In the genomic region with DNA sequence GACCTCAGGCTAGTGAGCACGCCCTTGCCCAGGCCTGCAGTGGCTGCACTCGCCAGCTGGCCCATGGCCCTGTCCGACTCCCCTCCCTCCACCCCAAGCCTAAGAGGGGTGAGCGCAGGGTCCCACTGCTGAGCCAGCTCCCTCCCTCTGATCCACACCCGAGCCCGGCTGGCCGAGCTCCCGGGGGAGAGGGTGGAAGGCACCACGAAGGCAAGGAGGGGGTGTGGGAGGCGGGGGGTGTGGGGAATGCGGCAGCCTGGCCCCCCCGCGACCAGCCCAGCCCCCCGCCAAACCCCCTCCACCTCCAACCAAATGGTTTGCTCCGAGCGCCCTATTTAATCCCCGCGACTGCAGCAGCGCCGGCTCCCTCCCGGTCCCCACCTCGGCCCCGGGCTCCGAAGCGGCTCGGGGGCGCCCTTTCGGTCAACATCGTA, we compare ENCODE assay signal across 10 cellular contexts. TPM values are rescaled to one million over a fixed set of nuclear protein-coding genes. Genes with fewer than 3 reads are reported as not detected.
A peak's percentile ranks its signal among the peaks of the same experiment; 100 is the strongest.
DNase-seq lines count a peak whose midpoint lies in the region; ATAC-seq and TF ChIP-seq lines count a peak whose summit lies in the region.
"Had no signal": no experiment of that assay in that cellular context is flagged by ENCODE, and none has a peak within 500 bp of the region (broad histone marks: within the 10 kb centered on the region; RNA-seq: fewer than 3 reads in every experiment).

A gene with protein sequence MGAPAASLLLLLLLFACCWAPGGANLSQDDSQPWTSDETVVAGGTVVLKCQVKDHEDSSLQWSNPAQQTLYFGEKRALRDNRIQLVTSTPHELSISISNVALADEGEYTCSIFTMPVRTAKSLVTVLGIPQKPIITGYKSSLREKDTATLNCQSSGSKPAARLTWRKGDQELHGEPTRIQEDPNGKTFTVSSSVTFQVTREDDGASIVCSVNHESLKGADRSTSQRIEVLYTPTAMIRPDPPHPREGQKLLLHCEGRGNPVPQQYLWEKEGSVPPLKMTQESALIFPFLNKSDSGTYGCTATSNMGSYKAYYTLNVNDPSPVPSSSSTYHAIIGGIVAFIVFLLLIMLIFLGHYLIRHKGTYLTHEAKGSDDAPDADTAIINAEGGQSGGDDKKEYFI (plus strand): TSS at position 362 of the 434 bp plus-strand sequence. CDS start 151 bp downstream, outside the sequence.

- H3K79me1 ChIP-seq in IMR-90 (ENCODE audit: low read depth in 1 of 2, low read length in 2 of 2): no peaks in the 10 kb centered on the region

- H3K9ac ChIP-seq in IMR-90 (ENCODE audit: low read depth, low read length) (no peak within 1 kb of the TSS), iPS-20b (ENCODE audit: low read depth, low read length) (peak within 1 kb of the TSS; percentile 59; the same call in 1 of the 2 replicates)

- no peak within 1 kb of the TSS for H3K56ac ChIP-seq in IMR-90 (ENCODE audit: extremely low read depth, insufficient read depth, low read length)

- H3K36me3 Mint-ChIP-seq in activated CD4-positive, alpha-beta T cell treated with anti-CD3 and anti-CD28 coated beads, Interleukin-2, amount 10 ng/mL, durations not matched to agents 24 days and 14 days (ENCODE audit: low read depth): no peaks in the 10 kb centered on the region
- H3K36me3 Mint-ChIP-seq: activated naive CD8-positive, alpha-beta T cell treated with anti-CD3 and anti-CD28 coated beads, Interleukin-2, amount 10 ng/mL, durations not matched to agents 7 days and 5 days had no signal

- WGBS in IMR-90 (ENCODE audit: extremely low coverage in 2 of 2, insufficient read length in 1 of 2), 2 experiments: no CpG with 5 or more reads among the region's 29 CpGs
- 5 to 19% (median 8%) methylated on average over 10 to 28 of the region's 29 CpGs for WGBS in spleen, 5 donors

- dilution Hi-C loops in IMR-90 (cut with HindIII; ENCODE audit: low sequenced_read_pairs, unreplicated experiment): no loop called here

- no peak within 1 kb of the TSS for H3K4me2 ChIP-seq in IMR-90 (ENCODE audit: low read depth, low read length)

- H4K5ac ChIP-seq in IMR-90 (ENCODE audit: low read depth, low read length): no peak within 1 kb of the TSS

- H3K9me3 ChIP-seq in IMR-90 (ENCODE audit: control insufficient read depth, insufficient read depth, low read length) (no peaks in the 10 kb centered on the region), iPS-20b (ENCODE audit: insufficient read depth, low read depth, low read length) (no peaks in the 10 kb centered on the region), spleen (no peaks in the 10 kb centered on the region)
- H3K9me3 ChIP-seq: neutrophil had no signal

- no peak within 1 kb of the TSS for H2AK9ac ChIP-seq in IMR-90 (replicated peaks; ENCODE audit: low read depth, low read length, poor library complexity)

- H2BK120ac ChIP-seq in IMR-90 (ENCODE audit: low read depth, low read length): no peak within 1 kb of the TSS

- no peak within 1 kb of the TSS for H2BK5ac ChIP-seq in IMR-90 (ENCODE audit: low read depth, low read length, poor library complexity, severe bottlenecking)

- H2BK20ac ChIP-seq in IMR-90 (ENCODE audit: low read depth, low read length): no peak within 1 kb of the TSS

- peak within 1 kb of the TSS; percentile 35 for H2AFZ ChIP-seq in IMR-90 (replicated peaks; ENCODE audit: low read length, poor library complexity)

- H3K27me3 Mint-ChIP-seq in activated CD4-positive, alpha-beta T cell treated with anti-CD3 and anti-CD28 coated beads, Interleukin-2, amount 10 ng/mL, durations not matched to agents 24 days and 14 days: peaks cover 53% of the 10 kb centered on the region

- no peak for ATAC-seq in IMR-90 (ENCODE audit: low read depth)

- in situ Hi-C loops in IMR-90 (cut with MboI; ENCODE audit: low sequenced_read_pairs) (no loop called here), astrocyte of the cerebellum (cut with HindIII; ENCODE audit: low sequenced_read_pairs) (no loop called here)

- H3K4me3 ChIP-seq in IMR-90 (ENCODE audit: insufficient read depth, low read depth, low read length): no peak within 1 kb of the TSS
- H3K4me3 ChIP-seq in astrocyte of the cerebellum (ENCODE audit: low read depth, low read length): peak within 1 kb of the TSS; percentile 37
- H3K4me3 ChIP-seq in iPS-20b (ENCODE audit: low read length): peak within 1 kb of the TSS; percentile 97
- peak within 1 kb of the TSS in 7 of 8 donors; percentile 10 to 63 (median 28) for H3K4me3 ChIP-seq in spleen

- H3K36me3 ChIP-seq in IMR-90 (ENCODE audit: control insufficient read depth, insufficient read depth, low read length) (no peaks in the 10 kb centered on the region), iPS-20b (ENCODE audit: insufficient read depth, low read depth, low read length) (no peaks in the 10 kb centered on the region; the same call in 1 of the 2 replicates), spleen (no peaks in the 10 kb centered on the region)
- H3K36me3 ChIP-seq: neutrophil had no signal

- H4K91ac ChIP-seq in IMR-90 (ENCODE audit: insufficient read depth, low read depth, low read length): no peak within 1 kb of the TSS

- peaks cover 2% of the 10 kb centered on the region for H3K4me1 Mint-ChIP-seq in activated CD4-positive, alpha-beta T cell treated with anti-CD3 and anti-CD28 coated beads, Interleukin-2, amount 10 ng/mL, durations not matched to agents 24 days and 14 days

- POLR2A ChIA-PET in IMR-90 (lab: Charles Lee; ENCODE audit: unreplicated experiment): no interaction called here

- DNase-seq in IMR-90 (no peak), astrocyte of the cerebellum (ENCODE audit: low read depth) (no peak), spleen (peak; percentile 54), HT-29 (ENCODE audit: low spot score) (no peak), foreskin melanocyte (no peak), mucosa of gallbladder (ENCODE audit: low spot score) (no peak)
- DNase-seq in activated CD4-positive, alpha-beta T cell treated with anti-CD3 and anti-CD28 coated beads, Interleukin-2, amount 10 ng/mL, durations not matched to agents 24 days and 14 days: no peak
- DNase-seq: activated naive CD8-positive, alpha-beta T cell treated with anti-CD3 and anti-CD28 coated beads, Interleukin-2, amount 10 ng/mL, durations not matched to agents 7 days and 5 days had no signal

- BruUV-seq in IMR-90 (replicated peaks; lab: Mats Ljungman, UMichigan): no TSS peak

- H3K9me1 ChIP-seq in IMR-90 (ENCODE audit: insufficient read depth, low read length): no peaks in the 10 kb centered on the region

- H3K4ac ChIP-seq in IMR-90 (ENCODE audit: low read depth, low read length): no peak within 1 kb of the TSS

- TF ChIP-seq POLR2A in IMR-90 (IDR thresholded peaks at IDR 0.05; ENCODE audit: low read depth, low read length) (no peak), spleen (IDR thresholded peaks at IDR 0.05) (no peak)

- intact Hi-C loops in IMR-90 (cut with micrococcal nuclease) (no loop called here), spleen (cut with DNase I; ENCODE audit: low total_unique reads) (no loop called here)
- intact Hi-C loops in activated CD4-positive, alpha-beta T cell treated with anti-CD3 and anti-CD28 coated beads, Interleukin-2, amount 10 ng/mL, durations not matched to agents 24 days and 14 days (cut with micrococcal nuclease): no loop called here

- H3K23ac ChIP-seq in IMR-90 (ENCODE audit: low read depth, low read length): no peak within 1 kb of the TSS

- H2BK15ac ChIP-seq in IMR-90 (ENCODE audit: low read depth, low read length): no peak within 1 kb of the TSS

- no peak within 1 kb of the TSS for H3K14ac ChIP-seq in IMR-90 (replicated peaks; ENCODE audit: low read depth, low read length)

- no peak within 1 kb of the TSS for H3K18ac ChIP-seq in IMR-90 (ENCODE audit: low read depth, low read length)

- no peaks in the 10 kb centered on the region for H3K9me3 Mint-ChIP-seq in activated CD4-positive, alpha-beta T cell treated with anti-CD3 and anti-CD28 coated beads, Interleukin-2, amount 10 ng/mL, durations not matched to agents 24 days and 14 days
- H3K9me3 Mint-ChIP-seq: activated naive CD8-positive, alpha-beta T cell treated with anti-CD3 and anti-CD28 coated beads, Interleukin-2, amount 10 ng/mL, durations not matched to agents 7 days and 5 days had no signal

- H4K20me1 ChIP-seq in IMR-90 (ENCODE audit: insufficient read depth, low read length): no peaks in the 10 kb centered on the region

- no peak for TF ChIP-seq RAD21 in IMR-90 (IDR thresholded peaks at IDR 0.05; ENCODE audit: low read length)

- H4K8ac ChIP-seq in IMR-90 (ENCODE audit: low read depth in 2 of 2, low read length in 2 of 2): no peak within 1 kb of the TSS

- no peaks in the 10 kb centered on the region; the same call in 1 of the 2 replicates for H3K4me1 ChIP-seq in IMR-90 (ENCODE audit: control insufficient read depth, insufficient read depth, low read length)
- peaks cover 10% of the 10 kb centered on the region; the same call in 1 of the 2 replicates for H3K4me1 ChIP-seq in iPS-20b (ENCODE audit: insufficient read depth, low read length)
- H3K4me1 ChIP-seq in spleen: peaks cover 0 to 25% (median 12%) of the 10 kb centered on the region in 6 donors

- TF ChIP-seq CTCF in IMR-90 (conservative IDR thresholded peaks at IDR 0.05; ENCODE audit: low read depth, low read length): no peak
- no peak for TF ChIP-seq CTCF in astrocyte of the cerebellum (IDR thresholded peaks at IDR 0.05; ENCODE audit: low read depth, low read length, missing control alignments)
- no peak for TF ChIP-seq CTCF in spleen (IDR thresholded peaks at IDR 0.05 in 8 of 11, conservative IDR thresholded peaks at IDR 0.05 in 3 of 11)

- H3K27ac Mint-ChIP-seq in activated CD4-positive, alpha-beta T cell treated with anti-CD3 and anti-CD28 coated beads, Interleukin-2, amount 10 ng/mL, durations not matched to agents 24 days and 14 days: no peak within 1 kb of the TSS
- H3K27ac Mint-ChIP-seq: activated naive CD8-positive, alpha-beta T cell treated with anti-CD3 and anti-CD28 coated beads, Interleukin-2, amount 10 ng/mL, durations not matched to agents 7 days and 5 days had no signal

- no peak within 1 kb of the TSS for H3K27ac ChIP-seq in IMR-90 (ENCODE audit: insufficient read depth, low read length)
- H3K27ac ChIP-seq in iPS-20b (ENCODE audit: low read length): no peak within 1 kb of the TSS
- H3K27ac ChIP-seq in spleen: no peak within 1 kb of the TSS
- H3K27ac ChIP-seq: neutrophil had no signal

- CTCF ChIA-PET in IMR-90 (lab: Yijun Ruan, JAX): no interaction called here

- H2AK5ac ChIP-seq in IMR-90 (ENCODE audit: low read depth, low read length): no peak within 1 kb of the TSS

- peaks cover 23% of the 10 kb centered on the region for H3K27me3 ChIP-seq in IMR-90 (ENCODE audit: control insufficient read depth, insufficient read depth, low read length)
- peaks cover 19% of the 10 kb centered on the region for H3K27me3 ChIP-seq in iPS-20b (ENCODE audit: insufficient read depth, low read length)
- H3K27me3 ChIP-seq in spleen (replicated peaks in 1 of 7): peaks cover 0 to 93% (median 36%) of the 10 kb centered on the region in 7 donors

- H3K4me3 Mint-ChIP-seq in activated CD4-positive, alpha-beta T cell treated with anti-CD3 and anti-CD28 coated beads, Interleukin-2, amount 10 ng/mL, durations not matched to agents 24 days and 14 days: no peak within 1 kb of the TSS
- H3K4me3 Mint-ChIP-seq: activated naive CD8-positive, alpha-beta T cell treated with anti-CD3 and anti-CD28 coated beads, Interleukin-2, amount 10 ng/mL, durations not matched to agents 7 days and 5 days had no signal

RNA-seq across cellular contexts. Expression of the gene that starts here (rescaled TPM):
- total RNA-seq in IMR-90 (2012; rRNA removed): not detected in 2 replicates
- polyA plus RNA-seq in IMR-90 (2012; rRNA removed): not detected in 2 replicates
- 0.01 TPM in 1 of 2 replicates, not detected in the other for polyA plus RNA-seq in IMR-90 (2012; cell fraction: cytosol; rRNA removed)
- not detected in 2 replicates for polyA plus RNA-seq in IMR-90 (2012; cell fraction: nucleus; rRNA removed; ENCODE audit: low replicate concordance)
- total RNA-seq in spleen: 1 to 10 TPM in 6 of 7 donors, under 1 TPM in 1; 0.92 to 6.8 (median 4.0) TPM
- polyA plus RNA-seq in spleen: 1 to 10 TPM; 4.1 to 6.3 (median 4.5) TPM
- total RNA-seq in HT-29 (2014; rRNA removed; shearing (Covaris generic)): not detected in 2 replicates
- total RNA-seq in activated CD4-positive, alpha-beta T cell treated with anti-CD3 and anti-CD28 coated beads, Interleukin-2, amount 10 ng/mL, durations not matched to agents 24 days and 14 days: not detected in 2 replicates
- 5.2 TPM for total RNA-seq in mucosa of gallbladder
- total RNA-seq: activated naive CD8-positive, alpha-beta T cell treated with anti-CD3 and anti-CD28 coated beads, Interleukin-2, amount 10 ng/mL, durations not matched to agents 7 days and 5 days had no signal
